8 cellular contexts compared by ENCODE assay signal in the genomic region with DNA sequence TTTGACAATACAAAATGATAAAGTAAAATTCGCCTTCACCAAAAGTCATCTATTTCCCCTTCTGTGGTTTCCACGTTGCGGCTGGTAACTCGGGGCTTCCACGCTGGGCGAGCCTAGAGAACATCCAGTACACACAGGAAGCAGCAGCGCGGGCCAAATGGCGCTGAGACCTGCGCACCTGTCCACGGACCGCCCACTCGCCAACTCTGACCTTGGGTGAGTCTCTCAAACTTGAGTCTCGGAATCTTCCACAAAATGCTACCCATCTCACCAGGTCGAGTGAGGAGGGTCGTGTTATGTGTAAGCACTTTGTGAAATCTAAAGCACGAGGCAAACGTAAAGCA. TPM values are rescaled to one million over a fixed set of nuclear protein-coding genes. Genes with fewer than 3 reads are reported as not detected.
A peak's percentile ranks its signal among the peaks of the same experiment; 100 is the strongest.
DNase-seq lines count a peak whose midpoint lies in the region; ATAC-seq and TF ChIP-seq lines count a peak whose summit lies in the region.

No MANE protein-coding gene starts in this region.

- H3K9ac ChIP-seq in BLaER1 = peak overlapping the region; percentile 88

- H3K27me3 ChIP-seq in BLaER1 (no peaks in the 10 kb centered on the region), PC-9 (ENCODE audit: insufficient read depth, low read depth) (no peaks in the 10 kb centered on the region)

- CTCF ChIA-PET in PC-9 (lab: Charles Lee) = interaction anchor here (0.9 kb wide), 1 partner anchor 363 kb away, joined by 4 read pairs; no protein-coding TSS in a partner anchor

- intact Hi-C loops in PC-9 (cut with micrococcal nuclease; ENCODE audit: unreplicated experiment) (loop anchor here (5.0 kb wide), 2 partner anchors 542 to 917 kb away; no protein-coding TSS in a partner anchor), left ventricle myocardium superior (cut with micrococcal nuclease) (no loop called here)

- POLR2A ChIA-PET in PC-9 (lab: Charles Lee; ENCODE audit: unreplicated experiment) = interaction anchor here (0.6 to 1.1 kb wide), 2 partner anchors 359 to 363 kb away, joined by 3 to 5 read pairs; no protein-coding TSS in a partner anchor

- H3F3A ChIP-seq in PC-9 (ENCODE audit: insufficient read depth, low read depth) = peaks cover 11% of the 10 kb centered on the region

- BruUV-seq in PC-9 (replicated peaks; lab: Mats Ljungman, UMichigan) = TSS peak; percentile 88

- ATAC-seq in GM19351 (IDR thresholded peaks at IDR 0.05; ENCODE audit: unreplicated experiment) (peak; percentile 43), HG03442 (IDR thresholded peaks at IDR 0.05; ENCODE audit: unreplicated experiment) (peak; percentile 23), left ventricle myocardium superior (peak; percentile 9), GM18858 (IDR thresholded peaks at IDR 0.05; ENCODE audit: unreplicated experiment) (no peak)

- H4K20me1 ChIP-seq in BLaER1 = no peaks in the 10 kb centered on the region
- no peaks in the 10 kb centered on the region for H4K20me1 ChIP-seq in PC-9 (ENCODE audit: insufficient read depth)

- DNase-seq in PC-9 = peak in 1 of 2 experiments; percentile 59
- DNase-seq in activated gamma-delta T cell (lab: John Stamatoyannopoulos, UW) = peak; percentile 42
- peak; percentile 49 for DNase-seq in left ventricle myocardium superior
- DNase-seq in stimulated activated CD4-positive, alpha-beta T cell treated with anti-CD3 and anti-CD28 coated beads, Interleukin-12 subunit alpha, Interleukin-12 subunit beta, amount 100 ng/mL, for 48 hours (ENCODE audit: low read depth in 2 of 3, low spot score in 1 of 3) = peak; percentile 54 to 65 (median 60)

- peaks cover 36% of the 10 kb centered on the region for H3K4me1 ChIP-seq in BLaER1
- H3K4me1 ChIP-seq in PC-9 (replicated peaks; ENCODE audit: insufficient read depth) = peaks cover 24% of the 10 kb centered on the region

- H3K27ac ChIP-seq in BLaER1 (peak overlapping the region; percentile 86), PC-9 (peak overlapping the region; percentile 70)

- no peaks in the 10 kb centered on the region for H3K9me2 ChIP-seq in PC-9 (ENCODE audit: insufficient read depth)

- H3K4me2 ChIP-seq in BLaER1 = peak overlapping the region; percentile 81
- peak overlapping the region; percentile 99 for H3K4me2 ChIP-seq in PC-9

- H3K79me2 ChIP-seq in PC-9 (ENCODE audit: low read depth) = peaks cover 53% of the 10 kb centered on the region

- H3K4me3 ChIP-seq in BLaER1 (peak overlapping the region; percentile 77), PC-9 (peak overlapping the region; percentile 67)

- no peak for TF ChIP-seq CTCF in PC-9 (conservative IDR thresholded peaks at IDR 0.05)

- H3K36me3 ChIP-seq in BLaER1 = peaks cover 24% of the 10 kb centered on the region; the same call in 1 of the 2 replicates
- H3K36me3 ChIP-seq in PC-9 (ENCODE audit: low read depth) = peaks cover 23% of the 10 kb centered on the region

- H2AFZ ChIP-seq in PC-9 = peak overlapping the region; percentile 88

- no peaks in the 10 kb centered on the region for H3K9me3 ChIP-seq in BLaER1
- no peaks in the 10 kb centered on the region for H3K9me3 ChIP-seq in PC-9 (ENCODE audit: insufficient read depth, low read depth)

RNA-seq across cellular contexts. Expression of gene TTF2, which starts 0.8 kb away (rescaled TPM):
- total RNA-seq in PC-9 (2021) (62.2 and 63.4 TPM in 2 replicates), left ventricle myocardium superior (6.7 TPM)

RNA-seq across cellular contexts. Expression of gene CD101, which starts 57.7 kb away (rescaled TPM):
- total RNA-seq in PC-9 (2021) = 0.76 and 1.8 TPM in 2 replicates
- 0.45 TPM for total RNA-seq in left ventricle myocardium superior
